ENCODE assay signal across 1 cellular context in genomic region chr7:149817836-149818535, GRCh38.
TF ChIP-seq lines count a peak whose summit lies in the region.

No MANE protein-coding gene starts in this region.

TF ChIP-seq in H1, 55 proteins besides CTCF, POLR2A, EP300 and RAD21:
- TF ChIP-seq NRF1 (IDR thresholded peaks at IDR 0.05; ENCODE audit: low read depth, low read length) (no peak), KDM5A (IDR thresholded peaks at IDR 0.05; ENCODE audit: low read length) (no peak), RFX5 (IDR thresholded peaks at IDR 0.05; ENCODE audit: borderline replicate concordance, low read depth, low read length) (no peak), GTF2F1 (IDR thresholded peaks at IDR 0.05; ENCODE audit: borderline replicate concordance, low read depth, low read length) (no peak), CHD7 (IDR thresholded peaks at IDR 0.05; ENCODE audit: insufficient replicate concordance, low read length) (no peak), CREB1 (IDR thresholded peaks at IDR 0.05) (no peak), CTBP2 (IDR thresholded peaks at IDR 0.05; ENCODE audit: borderline replicate concordance, insufficient read depth, insufficient read length, low read length) (no peak), TEAD4 (IDR thresholded peaks at IDR 0.05; ENCODE audit: low read depth, low read length) (no peak), TBP (IDR thresholded peaks at IDR 0.05; ENCODE audit: low read depth, low read length) (no peak)
